8 cellular contexts compared by ENCODE assay signal in genomic region chr1:51729824-51730284, GRCh38.
DNase-seq lines count a peak whose midpoint lies in the region; ATAC-seq lines count a peak whose summit lies in the region.

No MANE protein-coding gene starts in this region.

- H3K27me3 Mint-ChIP-seq in immature natural killer cell (ENCODE audit: low read depth in 3 of 3), result peaks cover 3 to 8% (median 3%) of the 10 kb centered on the region in 3 donors

- H3K27ac Mint-ChIP-seq in immature natural killer cell, result peak overlapping the region; percentile 68 to 95 (median 88)

- in situ Hi-C loops in KBM-7 (cut with MboI; ENCODE audit: low pct_unique_long_range_greater_than_20kb, low sequenced_read_pairs), result no loop called here

- ATAC-seq in GM21528 (IDR thresholded peaks at IDR 0.05; ENCODE audit: low FRiP score, unreplicated experiment), result peak; percentile 42
- ATAC-seq in stimulated activated naive CD8-positive, alpha-beta T cell treated with anti-CD3 and anti-CD28 coated beads, Interleukin-15, Interleukin-2, amounts not matched to agents 100 U/mL and 50 U/mL, for 24 hours, result peak; percentile 29

- peaks cover 36 to 45% of the 10 kb centered on the region in 2 donors for H3K4me1 Mint-ChIP-seq in immature natural killer cell

- H3K4me3 Mint-ChIP-seq in immature natural killer cell, result peak overlapping the region; percentile 82 to 94 (median 90)

- no peaks in the 10 kb centered on the region for H3K36me3 Mint-ChIP-seq in immature natural killer cell

- DNase-seq in KBM-7, result peak; percentile 65
- DNase-seq in amniotic epithelial cell (ENCODE audit: low read depth), result peak; percentile 15
- no peak for DNase-seq in immature natural killer cell
- no peak for DNase-seq in stimulated activated naive CD8-positive, alpha-beta T cell treated with anti-CD3 and anti-CD28 coated beads, Interleukin-15, Interleukin-2, amounts not matched to agents 100 U/mL and 50 U/mL, for 24 hours
- DNase-seq in GM03348 (ENCODE audit: low spot score), result no peak
- DNase-seq in globus pallidus (ENCODE audit: low spot score), result no peak

- H3K9me3 Mint-ChIP-seq in immature natural killer cell, result no peaks in the 10 kb centered on the region

- peak overlapping the region; percentile 99 for H3K4me3 ChIP-seq in GM08714 (ENCODE audit: low read length)

Comparison
In these comparisons a context has a peak if more than half of its experiments do, and no peak if none do; other contexts are left out.
1. DNase-seq: peak in KBM-7 (single experiment) and amniotic epithelial cell (single experiment); none in immature natural killer cell (0 of 3), stimulated activated naive CD8-positive, alpha-beta T cell treated with anti-CD3 and anti-CD28 coated beads, Interleukin-15, Interleukin-2, amounts not matched to agents 100 U/mL and 50 U/mL, for 24 hours (single experiment), GM03348 (single experiment) and globus pallidus (single experiment).